In the genomic region with DNA sequence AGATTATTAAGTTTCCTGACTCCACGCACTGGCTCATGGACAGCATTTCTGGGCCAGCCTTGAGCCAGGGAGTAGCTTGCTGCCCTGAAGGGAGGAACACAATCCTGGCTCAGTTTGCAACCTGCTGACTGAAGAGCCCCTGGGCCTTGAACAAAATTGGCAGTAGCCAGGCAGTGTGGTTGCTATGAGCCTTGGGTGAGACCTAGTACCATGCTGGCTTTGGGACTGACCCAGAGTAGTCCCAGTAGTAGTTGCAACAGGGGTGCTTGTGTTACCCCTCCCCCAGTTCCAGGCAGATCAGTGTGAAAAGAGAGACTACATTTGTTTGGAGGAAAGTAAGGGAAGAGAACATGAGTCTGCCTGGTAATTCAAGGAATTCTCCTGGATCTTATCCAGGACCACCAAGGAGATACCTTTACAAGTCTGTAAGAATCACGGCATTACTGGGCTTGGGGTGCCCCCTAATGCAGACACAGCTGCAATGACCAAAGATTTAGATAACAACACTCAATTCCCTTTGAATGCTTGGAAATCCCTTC, we compare ENCODE assay signal across 10 cellular contexts. TPM values are rescaled to one million over a fixed set of nuclear protein-coding genes. Genes with fewer than 3 reads are reported as not detected.
A peak's percentile ranks its signal among the peaks of the same experiment; 100 is the strongest.
DNase-seq lines count a peak whose midpoint lies in the region; ATAC-seq, FAIRE-seq and TF ChIP-seq lines count a peak whose summit lies in the region.
"Had no signal": no experiment of that assay in that cellular context is flagged by ENCODE, and none has a peak within 500 bp of the region (broad histone marks: within the 10 kb centered on the region; RNA-seq: fewer than 3 reads in every experiment).

No MANE protein-coding gene starts in this region.

- peaks cover 3% of the 10 kb centered on the region for H3K79me2 ChIP-seq in fibroblast of lung (ENCODE audit: control insufficient read depth, insufficient read depth, low read length)

- intact Hi-C loops in kidney (cut with DNase I): no loop called here

- no peaks in the 10 kb centered on the region for H3K36me3 ChIP-seq in fibroblast of lung (ENCODE audit: control insufficient read depth, insufficient read depth, low read length)
- H3K36me3 ChIP-seq in kidney (ENCODE audit: control insufficient read depth in 1 of 2, insufficient read depth in 2 of 2, low read length in 2 of 2): no peaks in the 10 kb centered on the region

- DNase-seq in GM12865 (ENCODE audit: low read depth) (no peak), RCC 7860 (ENCODE audit: low spot score) (peak; percentile 7), fibroblast of lung (ENCODE audit: low read depth in 2 of 2) (peak; percentile 91 to 96), pons (ENCODE audit: low spot score) (peak; percentile 77), DMS 273 (lab: John Stamatoyannopoulos, UW; ENCODE audit: unreplicated experiment) (no peak), kidney (no peak)
- DNase-seq: immature natural killer cell had no signal

- H3K4me1 ChIP-seq in fibroblast of lung (ENCODE audit: control insufficient read depth, extremely low read depth, insufficient read depth, low read length) (peaks cover 16% of the 10 kb centered on the region), kidney (ENCODE audit: control insufficient read depth in 1 of 2, insufficient read depth in 1 of 2, low read depth in 1 of 2, low read length in 2 of 2) (no peaks in the 10 kb centered on the region)

- no peaks in the 10 kb centered on the region for H3K27me3 ChIP-seq in fibroblast of lung (ENCODE audit: control insufficient read depth, insufficient read depth, low read length)

- H2AFZ ChIP-seq in fibroblast of lung (ENCODE audit: low read length): no peak overlapping the region

- TF ChIP-seq CTCF in GM12865 (IDR thresholded peaks at IDR 0.05; ENCODE audit: insufficient read depth, low read depth, low read length, missing control alignments): peak; percentile 3
- peak; percentile 68 to 75 for TF ChIP-seq CTCF in fibroblast of lung (conservative IDR thresholded peaks at IDR 0.05 in 1 of 2, IDR thresholded peaks at IDR 0.05 in 1 of 2; ENCODE audit: low read depth in 1 of 2, low read length in 2 of 2)
- TF ChIP-seq CTCF in kidney (IDR thresholded peaks at IDR 0.05; ENCODE audit: borderline replicate concordance, extremely low read depth, insufficient read depth): no peak

- no peak overlapping the region for H3K4me3 ChIP-seq in GM12865 (ENCODE audit: low read depth, low read length)
- H3K4me3 ChIP-seq in fibroblast of lung (replicated peaks in 1 of 4; ENCODE audit: control extremely low read depth in 1 of 4, insufficient read depth in 1 of 4, low read depth in 3 of 4, low read length in 4 of 4): no peak overlapping the region
- no peak overlapping the region for H3K4me3 ChIP-seq in kidney (ENCODE audit: low read length in 2 of 2)

- ATAC-seq in GM19455 (IDR thresholded peaks at IDR 0.05; ENCODE audit: unreplicated experiment) (no peak), GM18519 (IDR thresholded peaks at IDR 0.05; ENCODE audit: low FRiP score, unreplicated experiment) (no peak)

- no peak overlapping the region for H3K27ac ChIP-seq in fibroblast of lung (ENCODE audit: insufficient read depth, low read length)
- no peak overlapping the region for H3K27ac ChIP-seq in kidney (ENCODE audit: low read depth in 2 of 2, low read length in 2 of 2)

- H3K9ac ChIP-seq in fibroblast of lung (ENCODE audit: insufficient read depth, low read length) (no peak overlapping the region), kidney (ENCODE audit: low read length in 2 of 2) (no peak overlapping the region)

- H3K9me3 ChIP-seq in fibroblast of lung (ENCODE audit: control insufficient read depth, insufficient read depth, low read depth, low read length): no peaks in the 10 kb centered on the region
- H3K9me3 ChIP-seq in kidney (ENCODE audit: control insufficient read depth in 1 of 2, low read length in 2 of 2): no peaks in the 10 kb centered on the region

- H3K4me2 ChIP-seq in fibroblast of lung (ENCODE audit: extremely low read depth, insufficient read depth, low read length): no peak overlapping the region

- FAIRE-seq in RCC 7860 (lab: Jason Lieb, UNC): no peak
- no peak for FAIRE-seq in kidney (lab: Jason Lieb, UNC)

- no peaks in the 10 kb centered on the region for H4K20me1 ChIP-seq in fibroblast of lung (ENCODE audit: control insufficient read depth, extremely low read depth, insufficient read depth, low read length)

RNA-seq across cellular contexts. Expression of a gene that starts 22.0 kb away (rescaled TPM):
- total RNA-seq in fibroblast of lung (19.0 and 45.1 TPM in 2 replicates), kidney (7.7 TPM)
- polyA plus RNA-seq in fibroblast of lung (87.4 and 137 TPM in 2 replicates), kidney (ENCODE audit: insufficient read depth, low read depth, low replicate concordance) (1.4 TPM)
- 52.6 and 83.8 TPM in 2 replicates for polyA plus RNA-seq in fibroblast of lung (2012)
- polyA minus RNA-seq in fibroblast of lung (ENCODE audit: low replicate concordance): 21.0 and 23.8 TPM in 2 replicates
- polyA plus RNA-seq: IgD-negative memory B cell, immature natural killer cell had no signal

RNA-seq across cellular contexts. Expression of a gene that starts 58.2 kb away (rescaled TPM):
- total RNA-seq in fibroblast of lung (0.77 and 1.5 TPM in 2 replicates), kidney (2.4 TPM)
- polyA plus RNA-seq in fibroblast of lung (1.9 and 2.7 TPM in 2 replicates), kidney (ENCODE audit: insufficient read depth, low read depth, low replicate concordance) (0.43 TPM)
- polyA plus RNA-seq in fibroblast of lung (2012): 1.2 and 1.5 TPM in 2 replicates
- 0.22 and 1.2 TPM in 2 replicates for polyA minus RNA-seq in fibroblast of lung (ENCODE audit: low replicate concordance)
- polyA plus RNA-seq: IgD-negative memory B cell, immature natural killer cell had no signal

Comparison
In these comparisons a context has a peak if more than half of its experiments do, and no peak if none do; other contexts are left out.
1. DNase-seq: peak in RCC 7860 (single experiment), fibroblast of lung (2 of 2) and pons (single experiment); none in GM12865 (single experiment), DMS 273 (single experiment) and kidney (single experiment).